ENCODE assay signal across 13 cellular contexts in genomic region chrX:46865281-46865680, GRCh38. TPM values are rescaled to one million over a fixed set of nuclear protein-coding genes. Genes with fewer than 3 reads are reported as not detected.
DNase-seq lines count a peak whose midpoint lies in the region; ATAC-seq, FAIRE-seq and TF ChIP-seq lines count a peak whose summit lies in the region.
"Had no signal": no experiment of that assay in that cellular context is flagged by ENCODE, and none has a peak within 500 bp of the region (broad histone marks: within the 10 kb centered on the region; RNA-seq: fewer than 3 reads in every experiment).

No MANE protein-coding gene starts in this region.

- H4K5ac ChIP-seq in mesendoderm (ENCODE audit: low read length) = no peak overlapping the region

- H2BK15ac ChIP-seq in mesendoderm (replicated peaks; ENCODE audit: low read depth) = no peak overlapping the region

- H3K27me3 ChIP-seq in bronchial epithelial cell (ENCODE audit: control insufficient read depth, insufficient read depth, low read length) (no peaks in the 10 kb centered on the region), mesendoderm (ENCODE audit: insufficient read depth, low read length, poor library complexity) (no peaks in the 10 kb centered on the region)
- H3K27me3 ChIP-seq: ovary had no signal

- H3K4me1 ChIP-seq in mesendoderm (ENCODE audit: control insufficient read depth, low read depth, low read length) = no peaks in the 10 kb centered on the region

- H3K36me3 ChIP-seq in bronchial epithelial cell (ENCODE audit: control insufficient read depth, insufficient read depth, low read length) = no peaks in the 10 kb centered on the region
- no peaks in the 10 kb centered on the region for H3K36me3 ChIP-seq in mesendoderm (ENCODE audit: control insufficient read depth, insufficient read depth, low read length)
- H3K36me3 ChIP-seq: ovary had no signal

- no peak overlapping the region for H4K8ac ChIP-seq in mesendoderm (ENCODE audit: low read depth, low read length)

- H3K18ac ChIP-seq in mesendoderm (ENCODE audit: low read length) = no peak overlapping the region

- H3K4ac ChIP-seq in mesendoderm (ENCODE audit: low read depth, low read length) = no peak overlapping the region

- TF ChIP-seq CTCF in bronchial epithelial cell (IDR thresholded peaks at IDR 0.05; ENCODE audit: insufficient read depth, low read length, severe bottlenecking) = no peak

- no peak overlapping the region for H2BK5ac ChIP-seq in mesendoderm (ENCODE audit: low read length)

- H3K23ac ChIP-seq in mesendoderm (ENCODE audit: low read length) = no peak overlapping the region

- no peak overlapping the region for H3K4me2 ChIP-seq in mesendoderm (ENCODE audit: low read length)

- FAIRE-seq in bronchial epithelial cell (lab: Jason Lieb, UNC) = no peak
- FAIRE-seq: D721Med, GM18507 had no signal

- H3K79me1 ChIP-seq in mesendoderm (ENCODE audit: low read length) = no peaks in the 10 kb centered on the region

- H3K56ac ChIP-seq in mesendoderm (ENCODE audit: low read length) = no peak overlapping the region

- H3K9ac ChIP-seq in mesendoderm (ENCODE audit: low read length) = no peak overlapping the region

- no peak overlapping the region for H3K4me3 ChIP-seq in bronchial epithelial cell (ENCODE audit: low read depth, low read length)
- no peak overlapping the region for H3K4me3 ChIP-seq in mesendoderm (ENCODE audit: low read length)
- H3K4me3 ChIP-seq: ovary had no signal

- ATAC-seq in HG03175 (IDR thresholded peaks at IDR 0.05; ENCODE audit: unreplicated experiment) (no peak), GM18907 (IDR thresholded peaks at IDR 0.05; ENCODE audit: unreplicated experiment) (no peak)
- ATAC-seq: left cardiac atrium had no signal

- peak; percentile 48 for DNase-seq in Caki2 (ENCODE audit: low read depth)
- DNase-seq in LHCN-M2 (ENCODE audit: low read depth) = peak; percentile 66
- DNase-seq in bronchial epithelial cell (ENCODE audit: low read depth) = peak; percentile 48
- DNase-seq in mesendoderm = peak; percentile 3
- no peak for DNase-seq in ACHN
- no peak for DNase-seq in NAMALWA (ENCODE audit: low spot score)
- DNase-seq: left cardiac atrium; ovary; stimulated activated CD4-positive, alpha-beta T cell treated with anti-CD3 and anti-CD28 coated beads, Interleukin-2, amount 100 ng/mL, for 48 hours had no signal

- H2AK5ac ChIP-seq in mesendoderm (ENCODE audit: low read length) = no peak overlapping the region

- H3K79me2 ChIP-seq in mesendoderm (ENCODE audit: control insufficient read depth, insufficient read depth, low read length) = no peaks in the 10 kb centered on the region

- H3K27ac ChIP-seq in mesendoderm (ENCODE audit: low read depth, low read length) = no peak overlapping the region
- H3K27ac ChIP-seq: ovary had no signal

- no peak overlapping the region for H2BK120ac ChIP-seq in mesendoderm (ENCODE audit: low read depth, low read length)

- no CpG with 5 or more reads among the region's 4 CpGs for WGBS in mesendoderm (ENCODE audit: extremely low coverage, insufficient coverage, low lambda C conversion rate)

- in situ Hi-C loops in Caki2 (cut with HindIII; ENCODE audit: low pct_unique_long_range_greater_than_20kb, low sequenced_read_pairs) = no loop called here
- in situ Hi-C loops in ACHN (cut with HindIII; ENCODE audit: low pct_ligation_motif_present, low pct_unique_long_range_greater_than_20kb, low sequenced_read_pairs) = no loop called here

RNA-seq across cellular contexts. Expression of gene RP2, which starts 28.4 kb away (rescaled TPM):
- 11.0 and 13.2 TPM in 2 replicates for total RNA-seq in Caki2 (2014; rRNA removed; shearing (Covaris generic); ENCODE audit: low replicate concordance)
- total RNA-seq in LHCN-M2 (2014; rRNA removed) (16.2 and 20.6 TPM in 2 replicates), bronchial epithelial cell (16.1 and 16.6 TPM in 2 replicates)
- polyA plus RNA-seq in LHCN-M2 (2012) = 5.7 TPM
- 4.6 TPM for polyA plus RNA-seq in mesendoderm (2013, experiment 1 of 2)
- polyA plus RNA-seq in mesendoderm (2013, experiment 2 of 2) = 5.4 TPM

RNA-seq across cellular contexts. Expression of gene JADE3, which starts 46.9 kb away (rescaled TPM):
- 8.5 and 14.5 TPM in 2 replicates for total RNA-seq in Caki2 (2014; rRNA removed; shearing (Covaris generic); ENCODE audit: low replicate concordance)
- total RNA-seq in LHCN-M2 (2014; rRNA removed) (1.8 and 2.5 TPM in 2 replicates), bronchial epithelial cell (5.5 and 6.1 TPM in 2 replicates)
- polyA plus RNA-seq in LHCN-M2 (2012) = 2.3 TPM
- 7.8 TPM for polyA plus RNA-seq in mesendoderm (2013, experiment 1 of 2)
- polyA plus RNA-seq in mesendoderm (2013, experiment 2 of 2) = 7.9 TPM

Comparison
In these comparisons a context has a peak if more than half of its experiments do, and no peak if none do; other contexts are left out.
1. DNase-seq: peak in Caki2 (single experiment), LHCN-M2 (single experiment), bronchial epithelial cell (single experiment) and mesendoderm (single experiment); none in ACHN (single experiment) and NAMALWA (single experiment).